In genomic region chrX:45323387-45323786, GRCh38 we compare ENCODE assay signal across 17 cellular contexts.
A peak's percentile ranks its signal among the peaks of the same experiment; 100 is the strongest.
DNase-seq lines count a peak whose midpoint lies in the region; ATAC-seq and TF ChIP-seq lines count a peak whose summit lies in the region.
"Had no signal": no experiment of that assay in that cellular context is flagged by ENCODE, and none has a peak within 500 bp of the region (broad histone marks: within the 10 kb centered on the region; RNA-seq: fewer than 3 reads in every experiment).

No MANE protein-coding gene starts in this region.

- peak; percentile 38; the same call in 2 of the 3 replicates for ATAC-seq in RWPE2 (ENCODE audit: low read depth)
- peak; percentile 38 for ATAC-seq in foreskin keratinocyte
- no peak for ATAC-seq in stimulated activated effector memory CD8-positive, alpha-beta T cell treated with anti-CD3 and anti-CD28 coated beads, Interleukin-12 subunit alpha, Interleukin-12 subunit beta, amount 100 ng/mL, for 72 hours
- no peak for ATAC-seq in GM18519 (IDR thresholded peaks at IDR 0.05; ENCODE audit: low FRiP score, unreplicated experiment)
- no peak for ATAC-seq in HG02884 (IDR thresholded peaks at IDR 0.05; ENCODE audit: unreplicated experiment)
- ATAC-seq: Right ventricle myocardium inferior had no signal

- H3K36me3 ChIP-seq in breast epithelium (no peaks in the 10 kb centered on the region), RWPE2 (ENCODE audit: low read depth) (no peaks in the 10 kb centered on the region)

- peak overlapping the region; percentile 7 for H3K27ac Mint-ChIP-seq in MCF 10A (ENCODE audit: low read depth, unreplicated experiment)
- peak overlapping the region; percentile 17 for H3K27ac Mint-ChIP-seq in stimulated activated effector memory CD8-positive, alpha-beta T cell treated with anti-CD3 and anti-CD28 coated beads, Interleukin-12 subunit alpha, Interleukin-12 subunit beta, amount 100 ng/mL, for 72 hours
- H3K27ac Mint-ChIP-seq in mesothelial cell of epicardium, result no peak overlapping the region
- H3K27ac Mint-ChIP-seq: CD14-positive monocyte had no signal

- H3K9me3 Mint-ChIP-seq in MCF 10A (ENCODE audit: unreplicated experiment) (no peaks in the 10 kb centered on the region), mesothelial cell of epicardium (peaks cover 12% of the 10 kb centered on the region)
- H3K9me3 Mint-ChIP-seq in stimulated activated effector memory CD8-positive, alpha-beta T cell treated with anti-CD3 and anti-CD28 coated beads, Interleukin-12 subunit alpha, Interleukin-12 subunit beta, amount 100 ng/mL, for 72 hours, result no peaks in the 10 kb centered on the region

- TF ChIP-seq CTCF in MCF 10A (IDR thresholded peaks at IDR 0.05; ENCODE audit: unreplicated experiment), result no peak
- no peak for TF ChIP-seq CTCF in breast epithelium (IDR thresholded peaks at IDR 0.05)
- TF ChIP-seq CTCF in RWPE2 (IDR thresholded peaks at IDR 0.05; ENCODE audit: poor library complexity, severe bottlenecking), result no peak
- no peak for TF ChIP-seq CTCF in foreskin keratinocyte (conservative IDR thresholded peaks at IDR 0.05)
- no peak for TF ChIP-seq CTCF in mesothelial cell of epicardium (IDR thresholded peaks at IDR 0.05; ENCODE audit: unreplicated experiment)

- DNase-seq in MCF 10A (ENCODE audit: unreplicated experiment), result peak; percentile 29
- DNase-seq in breast epithelium (ENCODE audit: low spot score in 2 of 2), result no peak
- DNase-seq in RWPE2 (ENCODE audit: low spot score), result no peak
- DNase-seq in foreskin keratinocyte, result peak; percentile 45 to 75
- DNase-seq in stimulated activated effector memory CD8-positive, alpha-beta T cell treated with anti-CD3 and anti-CD28 coated beads, Interleukin-12 subunit alpha, Interleukin-12 subunit beta, amount 100 ng/mL, for 72 hours (ENCODE audit: low spot score in 2 of 2), result no peak
- DNase-seq in mesothelial cell of epicardium (ENCODE audit: low spot score in 2 of 2, unreplicated experiment in 2 of 2), result no peak
- DNase-seq: DMS 273 treated with DMSO at 0.1 percent for 48 hours, GOT3, Kasumi-1, NCI-H1105 treated with DMSO at 0.1 percent for 48 hours, NCI-H1694 treated with DMSO at 0.1 percent for 48 hours, NCI-H446, NCI-H774 had no signal

- POLR2A ChIA-PET in MCF 10A (lab: Yijun Ruan, JAX), result interaction anchor here (0.9 to 1.4 kb wide), 4 partner anchors 9 to 1084 kb away, joined by 3 to 6 read pairs (median 4); no protein-coding TSS in a partner anchor

- BruUV-seq in MCF 10A (replicated peaks; lab: Mats Ljungman, UMichigan), result no TSS peak

- H3K27me3 Mint-ChIP-seq in MCF 10A (ENCODE audit: insufficient read depth, unreplicated experiment) (peaks cover 58% of the 10 kb centered on the region), mesothelial cell of epicardium (ENCODE audit: low read depth) (no peaks in the 10 kb centered on the region)

- H3K27ac ChIP-seq in breast epithelium (no peak overlapping the region), RWPE2 (ENCODE audit: poor library complexity, severe bottlenecking) (peak overlapping the region; percentile 71), foreskin keratinocyte (peak overlapping the region; percentile 79)

- H3K4me1 ChIP-seq in breast epithelium (no peaks in the 10 kb centered on the region), RWPE2 (ENCODE audit: insufficient read depth, poor library complexity, severe bottlenecking) (peaks cover 8% of the 10 kb centered on the region), foreskin keratinocyte (peaks cover 15% of the 10 kb centered on the region)

- H3K4me3 ChIP-seq in breast epithelium (no peak overlapping the region), RWPE2 (ENCODE audit: severe bottlenecking) (no peak overlapping the region)

- CTCF ChIA-PET in MCF 10A (lab: Yijun Ruan, JAX), result interaction anchor here (0.9 to 3.9 kb wide), 12 partner anchors 95 to 1085 kb away, joined by 3 to 38 read pairs (median 4); no protein-coding TSS in a partner anchor

- H3K9me3 ChIP-seq in breast epithelium (no peaks in the 10 kb centered on the region), RWPE2 (ENCODE audit: severe bottlenecking) (no peaks in the 10 kb centered on the region)

- peaks cover 0 to 35% of the 10 kb centered on the region in 2 donors for H3K27me3 ChIP-seq in breast epithelium
- H3K27me3 ChIP-seq in RWPE2 (ENCODE audit: insufficient read depth, poor library complexity, severe bottlenecking), result no peaks in the 10 kb centered on the region
- no peaks in the 10 kb centered on the region for H3K27me3 ChIP-seq in foreskin keratinocyte

- TF ChIP-seq POLR2A in breast epithelium (IDR thresholded peaks at IDR 0.05), result no peak

- H3K4me1 Mint-ChIP-seq in MCF 10A (ENCODE audit: insufficient read depth, unreplicated experiment) (no peaks in the 10 kb centered on the region), mesothelial cell of epicardium (peaks cover 2% of the 10 kb centered on the region)
- no peaks in the 10 kb centered on the region for H3K4me1 Mint-ChIP-seq in stimulated activated effector memory CD8-positive, alpha-beta T cell treated with anti-CD3 and anti-CD28 coated beads, Interleukin-12 subunit alpha, Interleukin-12 subunit beta, amount 100 ng/mL, for 72 hours
- H3K4me1 Mint-ChIP-seq: CD14-positive monocyte had no signal

- intact Hi-C loops in MCF 10A (cut with micrococcal nuclease), result loop anchor here (2.0 to 5.0 kb wide), 2 partner anchors 191 to 444 kb away; no protein-coding TSS in a partner anchor
- intact Hi-C loops in breast epithelium (cut with DNase I; ENCODE audit: low total_unique reads), result no loop called here

- H3K36me3 Mint-ChIP-seq in MCF 10A (ENCODE audit: insufficient read depth, unreplicated experiment) (no peaks in the 10 kb centered on the region), mesothelial cell of epicardium (no peaks in the 10 kb centered on the region)
- H3K36me3 Mint-ChIP-seq in stimulated activated effector memory CD8-positive, alpha-beta T cell treated with anti-CD3 and anti-CD28 coated beads, Interleukin-12 subunit alpha, Interleukin-12 subunit beta, amount 100 ng/mL, for 72 hours, result no peaks in the 10 kb centered on the region
- H3K36me3 Mint-ChIP-seq: CD14-positive monocyte had no signal

- H3K4me3 Mint-ChIP-seq in MCF 10A (ENCODE audit: unreplicated experiment) (no peak overlapping the region), mesothelial cell of epicardium (no peak overlapping the region)
- no peak overlapping the region for H3K4me3 Mint-ChIP-seq in stimulated activated effector memory CD8-positive, alpha-beta T cell treated with anti-CD3 and anti-CD28 coated beads, Interleukin-12 subunit alpha, Interleukin-12 subunit beta, amount 100 ng/mL, for 72 hours
- H3K4me3 Mint-ChIP-seq: CD14-positive monocyte had no signal

Comparison
In these comparisons a context has a peak if more than half of its experiments do, and no peak if none do; other contexts are left out.
1. DNase-seq: peak in MCF 10A (single experiment) and foreskin keratinocyte (2 of 2); none in breast epithelium (0 of 2), RWPE2 (single experiment), stimulated activated effector memory CD8-positive, alpha-beta T cell treated with anti-CD3 and anti-CD28 coated beads, Interleukin-12 subunit alpha, Interleukin-12 subunit beta, amount 100 ng/mL, for 72 hours (0 of 2) and mesothelial cell of epicardium (0 of 2).
2. H3K27ac ChIP-seq: peak in RWPE2 (single experiment) and foreskin keratinocyte (single experiment); none in breast epithelium (0 of 2).
3. ATAC-seq: peak in RWPE2 (single experiment) and foreskin keratinocyte (single experiment); none in stimulated activated effector memory CD8-positive, alpha-beta T cell treated with anti-CD3 and anti-CD28 coated beads, Interleukin-12 subunit alpha, Interleukin-12 subunit beta, amount 100 ng/mL, for 72 hours (single experiment), GM18519 (single experiment) and HG02884 (single experiment).